In genomic region chr17:44123356-44124117, GRCh38 we compare ENCODE assay signal across 1 cellular context.
TF ChIP-seq lines count a peak whose summit lies in the region.

HDAC5 (minus strand) TSS chr17:44123641; CDS start chr17:44117515, 6,126 bp downstream.

TF ChIP-seq in K562, 482 proteins besides CTCF, POLR2A, EP300 and RAD21 (continued from another document and continues in another):
- TF ChIP-seq ZNF592 (IDR thresholded peaks at IDR 0.05), result no peak
- TF ChIP-seq ARID4B (CRISPR knock-in tag; IDR thresholded peaks at IDR 0.05), result peak; percentile 51; the same call in 1 of the 2 replicates
- no peak for TF ChIP-seq ETV5 (CRISPR knock-in tag; IDR thresholded peaks at IDR 0.05; ENCODE audit: low read depth)
- no peak for TF ChIP-seq JUNB (CRISPR knock-in tag; conservative IDR thresholded peaks at IDR 0.05)
- TF ChIP-seq ZKSCAN1 (IDR thresholded peaks at IDR 0.05; ENCODE audit: low read depth, low read length), result no peak
- TF ChIP-seq HSF4 (CRISPR knock-in tag; IDR thresholded peaks at IDR 0.05; ENCODE audit: borderline replicate concordance), result no peak
- peak; percentile 44 to 72; a peak in 1 of 4 replicates for TF ChIP-seq SIN3A (IDR thresholded peaks at IDR 0.05; ENCODE audit: borderline replicate concordance in 2 of 2, control insufficient read depth in 1 of 2, low read depth in 2 of 2, low read length in 2 of 2)
- TF ChIP-seq DPF2 (IDR thresholded peaks at IDR 0.05), result peak; percentile 70
- no peak for TF ChIP-seq SLC30A9 (CRISPR knock-in tag; IDR thresholded peaks at IDR 0.05)
- peak; percentile 87 for TF ChIP-seq USF2 (CRISPR knock-in tag; IDR thresholded peaks at IDR 0.05)
- TF ChIP-seq FOXK2 (conservative IDR thresholded peaks at IDR 0.05 in 1 of 2, IDR thresholded peaks at IDR 0.05 in 1 of 2; ENCODE audit: low read depth in 2 of 2), result no peak
- TF ChIP-seq ARID3B (CRISPR knock-in tag; IDR thresholded peaks at IDR 0.05; ENCODE audit: borderline replicate concordance), result no peak
- TF ChIP-seq RAD51 (IDR thresholded peaks at IDR 0.05; ENCODE audit: borderline replicate concordance, low read depth), result peak; percentile 73
- TF ChIP-seq TFAP4 (CRISPR knock-in tag; IDR thresholded peaks at IDR 0.05; ENCODE audit: borderline replicate concordance), result peak; percentile 75
- peak; percentile 87 for TF ChIP-seq ATF7 (IDR thresholded peaks at IDR 0.05)
- TF ChIP-seq FUS (optimal IDR thresholded peaks at IDR 0.05; ENCODE audit: low read depth, low read length), result no peak
- TF ChIP-seq ARHGAP35 (IDR thresholded peaks at IDR 0.05; ENCODE audit: partially characterized antibody), result no peak
- peak; percentile 28; the same call in 1 of the 2 replicates for TF ChIP-seq TEAD4 (IDR thresholded peaks at IDR 0.05; ENCODE audit: low read length)
- TF ChIP-seq TEAD4 (CRISPR knock-in tag; IDR thresholded peaks at IDR 0.05; ENCODE audit: borderline replicate concordance), result no peak
- TF ChIP-seq RBFOX2 (IDR thresholded peaks at IDR 0.05; ENCODE audit: low read depth, low read length), result peak; percentile 83
- TF ChIP-seq MAFK (IDR thresholded peaks at IDR 0.05; ENCODE audit: low read length), result no peak
- no peak for TF ChIP-seq MLX (CRISPR knock-in tag; conservative IDR thresholded peaks at IDR 0.05)
- no peak for TF ChIP-seq ZNF431 (CRISPR knock-in tag; IDR thresholded peaks at IDR 0.05)
- no peak for TF ChIP-seq GATA2 (CRISPR knock-in tag; IDR thresholded peaks at IDR 0.05)
- TF ChIP-seq CREB1 (IDR thresholded peaks at IDR 0.05), result peak; percentile 76
- TF ChIP-seq CREB1 (CRISPR knock-in tag; IDR thresholded peaks at IDR 0.05), result peak; percentile 61; the same call in 1 of the 2 replicates
- TF ChIP-seq RBM22 (IDR thresholded peaks at IDR 0.05; ENCODE audit: low read depth, low read length, poor library complexity, severe bottlenecking), result no peak
- no peak for TF ChIP-seq ZNF184 (CRISPR knock-in tag; IDR thresholded peaks at IDR 0.05)
- no peak for TF ChIP-seq HMGXB4 (CRISPR knock-in tag; IDR thresholded peaks at IDR 0.05)
- 0 out of 2 replicates have a peak, but pooled peaks have one; percentile 7 for TF ChIP-seq ARID2 (IDR thresholded peaks at IDR 0.05)
- peak; percentile 50; the same call in 1 of the 2 replicates for TF ChIP-seq FOSL1 (tag; conservative IDR thresholded peaks at IDR 0.05)
- TF ChIP-seq CCNT2 (IDR thresholded peaks at IDR 0.05; ENCODE audit: borderline replicate concordance, extremely low read depth, insufficient read length, low read depth, low read length), result peak; percentile 53
- TF ChIP-seq SP1 (CRISPR knock-in tag; IDR thresholded peaks at IDR 0.05), result peak; percentile 78
- no peak for TF ChIP-seq ZNF436 (CRISPR knock-in tag; IDR thresholded peaks at IDR 0.05)
- TF ChIP-seq MBD2 (IDR thresholded peaks at IDR 0.05; ENCODE audit: borderline replicate concordance, low read depth), result no peak; the same call in 1 of the 2 replicates
- TF ChIP-seq RNF2 (IDR thresholded peaks at IDR 0.05), result 0 out of 2 replicates have a peak, but pooled peaks have one; percentile 50
- TF ChIP-seq MTA1 (IDR thresholded peaks at IDR 0.05; ENCODE audit: borderline replicate concordance), result no peak; the same call in 1 of the 2 replicates
- TF ChIP-seq SNIP1 (IDR thresholded peaks at IDR 0.05; ENCODE audit: low read depth), result no peak
- no peak for TF ChIP-seq CGGBP1 (CRISPR knock-in tag; IDR thresholded peaks at IDR 0.05)
- TF ChIP-seq ZBTB49 (CRISPR knock-in tag; IDR thresholded peaks at IDR 0.05; ENCODE audit: borderline replicate concordance), result no peak
- TF ChIP-seq RCOR1 (IDR thresholded peaks at IDR 0.05; ENCODE audit: borderline replicate concordance in 1 of 2, low read depth in 2 of 2, low read length in 2 of 2), result no peak
- no peak for TF ChIP-seq XRCC4 (IDR thresholded peaks at IDR 0.05; ENCODE audit: extremely low read depth, insufficient read depth, insufficient read length)
- TF ChIP-seq MECOM (CRISPR knock-in tag; IDR thresholded peaks at IDR 0.05), result no peak
